In the genomic region with DNA sequence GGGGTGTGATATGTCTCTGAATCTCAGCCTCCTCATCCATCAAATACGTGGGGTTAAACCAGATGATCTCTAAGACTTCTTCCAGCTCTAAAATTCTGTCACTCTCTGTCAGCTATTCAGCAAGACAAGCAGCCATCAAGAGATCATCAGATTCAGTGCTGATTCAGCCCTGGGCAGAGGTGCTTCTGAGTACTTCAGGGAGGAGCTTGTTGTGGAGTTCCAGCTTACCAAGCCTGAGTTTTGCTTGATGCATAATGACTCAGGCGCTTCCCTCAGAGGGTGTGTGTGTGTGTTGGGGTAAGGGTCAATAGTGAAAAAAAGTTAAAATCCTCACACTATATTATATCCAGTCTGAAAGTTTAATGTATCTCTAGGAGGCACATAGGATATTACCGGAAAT, we compare ENCODE assay signal across 27 cellular contexts. TPM values are rescaled to one million over a fixed set of nuclear protein-coding genes. Genes with fewer than 3 reads are reported as not detected.
A peak's percentile ranks its signal among the peaks of the same experiment; 100 is the strongest.
DNase-seq lines count a peak whose midpoint lies in the region; ATAC-seq, FAIRE-seq and TF ChIP-seq lines count a peak whose summit lies in the region.
"Had no signal": no experiment of that assay in that cellular context is flagged by ENCODE, and none has a peak within 500 bp of the region (broad histone marks: within the 10 kb centered on the region; RNA-seq: fewer than 3 reads in every experiment).

No MANE protein-coding gene starts in this region.

- no peak overlapping the region for H3K27ac ChIP-seq in HepG2 (ENCODE audit: extremely low read length, insufficient read depth, low read length)
- H3K27ac ChIP-seq: 22Rv1, parathyroid adenoma, upper lobe of right lung had no signal

- no peak for TF ChIP-seq RAD21 in HepG2 (CRISPR knock-in tag; IDR thresholded peaks at IDR 0.05)

- H3K9me3 ChIP-seq in HepG2 (ENCODE audit: low read length) = peaks cover 8% of the 10 kb centered on the region; the same call in 1 of the 2 replicates
- H3K9me3 ChIP-seq: upper lobe of right lung had no signal

- FAIRE-seq in urothelium cell line (lab: Jason Lieb, UNC) (no peak), HepG2 (lab: Jason Lieb, UNC) (no peak)
- FAIRE-seq: kidney, small intestine had no signal

- TF ChIP-seq POLR2A in HepG2 (IDR thresholded peaks at IDR 0.05; ENCODE audit: insufficient read depth in 1 of 2, low read depth in 2 of 2, low read length in 2 of 2) = no peak

- no peaks in the 10 kb centered on the region for H4K20me1 ChIP-seq in HepG2 (ENCODE audit: insufficient read depth, low read length)

- H3K4me1 Mint-ChIP-seq in T-cell = no peaks in the 10 kb centered on the region
- H3K4me1 Mint-ChIP-seq: natural killer cell; stimulated activated naive CD8-positive, alpha-beta T cell treated with anti-CD3 and anti-CD28 coated beads, Interleukin-15, amount 100 ng/mL, for 72 hours had no signal

- no peak overlapping the region for H3K9ac ChIP-seq in HepG2 (ENCODE audit: insufficient read depth, low read depth, low read length)
- H3K9ac ChIP-seq: parathyroid adenoma had no signal

- CTCF ChIA-PET in T-cell (lab: Charles Lee) = no interaction called here
- CTCF ChIA-PET in HepG2 (lab: Yijun Ruan, JAX; ENCODE audit: low intra/inter-chr PET ratio, low total read pairs) = no interaction called here

- H3K36me3 ChIP-seq in HepG2 (replicated peaks in 1 of 2; ENCODE audit: control insufficient read depth in 1 of 2, insufficient read depth in 2 of 2, low read length in 2 of 2) = no peaks in the 10 kb centered on the region
- H3K36me3 ChIP-seq: upper lobe of right lung had no signal

- DNase-seq in DMS53 (lab: John Stamatoyannopoulos, UW) = peak; percentile 8
- DNase-seq in DMS53 treated with DMSO at 0.1 percent for 48 hours (lab: John Stamatoyannopoulos, UW; ENCODE audit: unreplicated experiment) = no peak
- DNase-seq in T1000 (lab: John Stamatoyannopoulos, UW) = peak; percentile 2
- DNase-seq in fibroblast of mammary gland (ENCODE audit: low read depth) = peak; percentile 81
- DNase-seq in urothelium cell line (ENCODE audit: low spot score) = peak; percentile 43
- no peak for DNase-seq in T-cell
- no peak for DNase-seq in NCI-H187 (lab: John Stamatoyannopoulos, UW)
- DNase-seq in HepG2 (ENCODE audit: low spot score) = no peak
- DNase-seq: activated gamma-delta T cell treated with Interleukin-2 at 50 U/mL for 16 hours; C1 segment of cervical spinal cord; cerebellar nuclear complex; effector memory CD4-positive, alpha-beta T cell; hypothalamus; KBM-7; kidney; natural killer cell; NCI-H1048; NCI-H2081 treated with DMSO at 0.1 percent for 48 hours; NCI-H526; Right ventricle myocardium superior; small intestine; stimulated activated CD4-positive, alpha-beta T cell treated with anti-CD3 and anti-CD28 coated beads, Interleukin-2, amount 100 ng/mL, for 48 hours; stimulated activated naive CD8-positive, alpha-beta T cell treated with anti-CD3 and anti-CD28 coated beads, Interleukin-15, amount 100 ng/mL, for 72 hours; upper lobe of right lung had no signal

- H3K4me1 ChIP-seq in HepG2 (ENCODE audit: insufficient read depth, low read length) = no peaks in the 10 kb centered on the region
- H3K4me1 ChIP-seq: parathyroid adenoma, upper lobe of right lung had no signal

- no TSS peak for BruUV-seq in HepG2 (replicated peaks; lab: Mats Ljungman, UMichigan)

- ATAC-seq in T-cell (replicated peaks in 1 of 4) (no peak), HepG2 (no peak)
- ATAC-seq: natural killer cell; stimulated activated naive CD8-positive, alpha-beta T cell treated with anti-CD3 and anti-CD28 coated beads, Interleukin-15, amount 100 ng/mL, for 72 hours; upper lobe of right lung had no signal

- H3K9me3 Mint-ChIP-seq in T-cell = peaks cover 0 to 4% (median 3%) of the 10 kb centered on the region in 3 donors

- H3K4me3 ChIP-seq in fibroblast of mammary gland (ENCODE audit: control insufficient read depth, low read depth, low read length) = no peak overlapping the region
- H3K4me3 ChIP-seq in HepG2 (replicated peaks in 1 of 3; ENCODE audit: insufficient read depth in 1 of 3, low read depth in 2 of 3, low read length in 3 of 3) = no peak overlapping the region
- H3K4me3 ChIP-seq: upper lobe of right lung had no signal

- WGBS in HepG2 (ENCODE audit: low lambda C conversion rate) = 3% methylated on average over 3 of the region's 3 CpGs

- no peak for TF ChIP-seq EP300 in HepG2 (IDR thresholded peaks at IDR 0.05; ENCODE audit: low read depth in 2 of 2, low read length in 2 of 2)
- TF ChIP-seq EP300 in HepG2 (CRISPR knock-in tag; IDR thresholded peaks at IDR 0.05; ENCODE audit: borderline replicate concordance) = no peak

- POLR2A ChIA-PET in T-cell (lab: Charles Lee) = no interaction called here
- POLR2A ChIA-PET in HepG2 (lab: Yijun Ruan, JAX) = no interaction called here

- no peaks in the 10 kb centered on the region for H3K79me2 ChIP-seq in HepG2 (ENCODE audit: insufficient read depth, low read length)
- H3K79me2 ChIP-seq: parathyroid adenoma had no signal

- peaks cover 9 to 23% of the 10 kb centered on the region in 2 donors for H3K27me3 Mint-ChIP-seq in T-cell

- no peaks in the 10 kb centered on the region for H3K36me3 Mint-ChIP-seq in T-cell
- H3K36me3 Mint-ChIP-seq: natural killer cell had no signal

- intact Hi-C loops in HepG2 (cut with micrococcal nuclease; ENCODE audit: unreplicated experiment) = loop anchor here (10.0 kb wide), 1 partner anchor 150 kb away; no protein-coding TSS in a partner anchor

- no peak overlapping the region for H2AFZ ChIP-seq in HepG2 (ENCODE audit: low read length)
- H2AFZ ChIP-seq: parathyroid adenoma had no signal

- in situ Hi-C loops in HepG2 (cut with HindIII; ENCODE audit: extremely low pct_ligation_motif_present, low pct_unique_long_range_greater_than_20kb) = no loop called here

- no peak overlapping the region for H3K4me3 Mint-ChIP-seq in T-cell
- H3K4me3 Mint-ChIP-seq: natural killer cell; stimulated activated naive CD8-positive, alpha-beta T cell treated with anti-CD3 and anti-CD28 coated beads, Interleukin-15, amount 100 ng/mL, for 72 hours had no signal

- no peak overlapping the region for H3K27ac Mint-ChIP-seq in T-cell
- H3K27ac Mint-ChIP-seq: natural killer cell had no signal

- TF ChIP-seq CTCF in fibroblast of mammary gland (conservative IDR thresholded peaks at IDR 0.05; ENCODE audit: control insufficient read depth, insufficient read depth, low read depth, low read length) (no peak), HepG2 (CRISPR knock-in tag; IDR thresholded peaks at IDR 0.05) (no peak)

- no peak overlapping the region for H3K4me2 ChIP-seq in HepG2 (ENCODE audit: low read depth, low read length)

- no peaks in the 10 kb centered on the region; a peak in 1 of 5 replicates for H3K27me3 ChIP-seq in HepG2 (ENCODE audit: control insufficient read depth in 1 of 2, insufficient read depth in 2 of 2, low read length in 2 of 2)
- H3K27me3 ChIP-seq: upper lobe of right lung had no signal

TF ChIP-seq in HepG2, 621 proteins besides CTCF, POLR2A, EP300 and RAD21 (continues in another document):
- TF ChIP-seq TOE1 (CRISPR knock-in tag; IDR thresholded peaks at IDR 0.05) = no peak
- no peak for TF ChIP-seq ZFY (CRISPR knock-in tag; IDR thresholded peaks at IDR 0.05)
- no peak for TF ChIP-seq SNAPC2 (CRISPR knock-in tag; IDR thresholded peaks at IDR 0.05)
- TF ChIP-seq PHF5A (CRISPR knock-in tag; IDR thresholded peaks at IDR 0.05; ENCODE audit: low read depth, unreplicated experiment) = no peak
- TF ChIP-seq ZNF724P (CRISPR knock-in tag; IDR thresholded peaks at IDR 0.05; ENCODE audit: borderline replicate concordance) = no peak
- TF ChIP-seq NFYC (CRISPR knock-in tag; IDR thresholded peaks at IDR 0.05) = no peak
- TF ChIP-seq HOXD1 (CRISPR knock-in tag; IDR thresholded peaks at IDR 0.05) = no peak
- no peak for TF ChIP-seq ZNF333 (CRISPR knock-in tag; IDR thresholded peaks at IDR 0.05; ENCODE audit: borderline replicate concordance)
- TF ChIP-seq ZBTB38 (CRISPR knock-in tag; IDR thresholded peaks at IDR 0.05) = no peak
- TF ChIP-seq SRSF4 (IDR thresholded peaks at IDR 0.05; ENCODE audit: low read depth, low read length, poor library complexity, severe bottlenecking) = no peak
- no peak for TF ChIP-seq ZNF784 (CRISPR knock-in tag; IDR thresholded peaks at IDR 0.05; ENCODE audit: borderline replicate concordance)
- TF ChIP-seq HDAC2 (CRISPR knock-in tag; IDR thresholded peaks at IDR 0.05) = no peak

RNA-seq across cellular contexts. Expression of gene TAF1L, which starts 29.6 kb away (rescaled TPM):
- total RNA-seq in T-cell (not detected), HepG2 (2016; rRNA removed; fragmentation: Illumina TruSeq; extraction: Trizol) (not detected in 2 replicates)
- total RNA-seq in HepG2 (2016; cell fraction: cytosol; rRNA removed; fragmentation: Illumina TruSeq; extraction: Trizol; ENCODE audit: low read depth) = not detected in 2 replicates
- not detected in 2 replicates for total RNA-seq in HepG2 (2016; cell fraction: insoluble cytoplasmic fraction; rRNA removed; fragmentation: Illumina TruSeq; extraction: Trizol)
- not detected in 2 replicates for total RNA-seq in HepG2 (2016; cell fraction: membrane; rRNA removed; fragmentation: Illumina TruSeq; extraction: Trizol)
- total RNA-seq in HepG2 (2016; cell fraction: nucleus; rRNA removed; fragmentation: Illumina TruSeq; extraction: Trizol) = not detected in 2 replicates
- polyA plus RNA-seq in HepG2 (2011; rRNA removed) = not detected in 2 replicates
- not detected in 2 replicates for polyA plus RNA-seq in HepG2 (2011; cell fraction: cytosol; rRNA removed)
- polyA plus RNA-seq in HepG2 (2011; cell fraction: nucleus; rRNA removed) = not detected in 2 replicates
- polyA plus RNA-seq in HepG2 (2012) = 0.03 TPM in 2 replicates
- not detected in 2 replicates for polyA plus RNA-seq in HepG2 (2016; cell fraction: cytosol; fragmentation: Illumina TruSeq; extraction: Trizol; ENCODE audit: low read depth)
- not detected in 2 replicates for polyA plus RNA-seq in HepG2 (2016; cell fraction: insoluble cytoplasmic fraction; fragmentation: Illumina TruSeq; extraction: Trizol; ENCODE audit: low read depth)
- polyA plus RNA-seq in HepG2 (2016; cell fraction: membrane; fragmentation: Illumina TruSeq; extraction: Trizol; ENCODE audit: low read depth) = not detected in 2 replicates
- polyA plus RNA-seq in HepG2 (2016; cell fraction: nucleus; fragmentation: Illumina TruSeq; extraction: Trizol; ENCODE audit: insufficient read depth, low read depth) = not detected in 2 replicates
- not detected in 2 replicates for polyA minus RNA-seq in HepG2 (2011; rRNA and poly(A)+ RNA removed; ENCODE audit: low replicate concordance)
- polyA minus RNA-seq in HepG2 (2011; cell fraction: cytosol; rRNA and poly(A)+ RNA removed) = not detected in 2 replicates
- polyA minus RNA-seq in HepG2 (2011; cell fraction: nucleus; rRNA and poly(A)+ RNA removed) = under 0.01 TPM in 1 of 2 replicates, not detected in the other
- total RNA-seq: kidney, mesenteric fat pad, Right ventricle myocardium superior, upper lobe of right lung had no signal
- polyA plus RNA-seq: small intestine had no signal

Comparison
In these comparisons a context has a peak if more than half of its experiments do, and no peak if none do; other contexts are left out.
1. DNase-seq: peak in DMS53 (single experiment), T1000 (single experiment), fibroblast of mammary gland (single experiment) and urothelium cell line (single experiment); none in DMS53 treated with DMSO at 0.1 percent for 48 hours (single experiment), T-cell (0 of 34), NCI-H187 (0 of 2) and HepG2 (single experiment).